In the genomic region with DNA sequence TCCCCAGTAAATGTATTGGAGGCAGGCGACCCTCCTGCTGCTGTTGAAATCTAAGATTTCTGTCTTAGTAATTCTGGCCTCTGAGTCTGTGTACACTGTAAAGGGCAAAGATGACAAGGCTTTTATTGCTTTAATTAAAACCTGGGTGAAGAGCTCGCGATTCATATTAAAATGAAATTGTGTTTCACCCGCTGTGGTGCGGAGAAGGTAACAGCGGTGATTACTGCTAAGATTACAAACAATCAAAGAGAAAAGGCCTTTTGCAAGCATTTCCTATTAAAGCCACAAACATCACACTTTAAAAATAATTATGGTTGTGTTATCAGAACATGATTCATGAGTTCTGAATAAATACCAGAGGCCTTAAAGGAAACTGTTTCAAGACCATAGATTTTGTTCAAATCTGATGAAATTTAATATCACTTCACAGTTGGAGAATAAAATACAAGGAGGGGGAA, we compare ENCODE assay signal across 22 cellular contexts.
A peak's percentile ranks its signal among the peaks of the same experiment; 100 is the strongest.
DNase-seq lines count a peak whose midpoint lies in the region; ATAC-seq and TF ChIP-seq lines count a peak whose summit lies in the region.
"Had no signal": no experiment of that assay in that cellular context is flagged by ENCODE, and none has a peak within 500 bp of the region (broad histone marks: within the 10 kb centered on the region; RNA-seq: fewer than 3 reads in every experiment).

No MANE protein-coding gene starts in this region.

- no peaks in the 10 kb centered on the region for H3K36me3 ChIP-seq in PC-3 (ENCODE audit: low read depth, low read length)
- H3K36me3 ChIP-seq: BLaER1, cardiac muscle cell, MG63 had no signal

- no peaks in the 10 kb centered on the region for H3K9me3 Mint-ChIP-seq in activated naive CD8-positive, alpha-beta T cell treated with anti-CD3 and anti-CD28 coated beads, Interleukin-2, amount 50 U/mL, for 24 hours
- no peaks in the 10 kb centered on the region for H3K9me3 Mint-ChIP-seq in activated naive CD8-positive, alpha-beta T cell treated with anti-CD3 and anti-CD28 coated beads for 36 hours
- H3K9me3 Mint-ChIP-seq in immature natural killer cell: no peaks in the 10 kb centered on the region
- H3K9me3 Mint-ChIP-seq: activated naive CD4-positive, alpha-beta T cell treated with anti-CD3 and anti-CD28 coated beads, Interleukin-2, amount 10 ng/mL, durations not matched to agents 7 days and 5 days had no signal

- POLR2A ChIA-PET in PC-3 (lab: Charles Lee; ENCODE audit: unreplicated experiment): no interaction called here

- no peak overlapping the region for H2AFZ ChIP-seq in PC-3 (ENCODE audit: low read length)

- intact Hi-C loops in PC-3 (cut with micrococcal nuclease): no loop called here

- H3F3A ChIP-seq in PC-3 (ENCODE audit: low read length, unreplicated experiment): no peaks in the 10 kb centered on the region

- CTCF ChIA-PET in PC-3 (lab: Charles Lee): no interaction called here

- no peak overlapping the region for H3K27ac ChIP-seq in PC-3 (ENCODE audit: low read length)
- H3K27ac ChIP-seq: BLaER1, cardiac muscle cell had no signal

- no peak overlapping the region for H3K4me3 ChIP-seq in PC-3 (ENCODE audit: low read length)
- H3K4me3 ChIP-seq: BLaER1, cardiac muscle cell, MG63 had no signal

- no peak overlapping the region for H3K9ac ChIP-seq in PC-3 (ENCODE audit: low read length)
- H3K9ac ChIP-seq: BLaER1 had no signal

- TF ChIP-seq CTCF in PC-3 (conservative IDR thresholded peaks at IDR 0.05; ENCODE audit: low read depth, low read length): no peak

- H3K4me1 ChIP-seq in PC-3 (ENCODE audit: insufficient read depth, low read length): no peaks in the 10 kb centered on the region

- no peak for DNase-seq in activated naive CD8-positive, alpha-beta T cell treated with anti-CD3 and anti-CD28 coated beads, Interleukin-2, amount 50 U/mL, for 24 hours
- DNase-seq in activated naive CD8-positive, alpha-beta T cell treated with anti-CD3 and anti-CD28 coated beads for 36 hours: no peak
- DNase-seq in PC-3 (no peak), immature natural killer cell (peak; percentile 49 to 65 (median 57)), hepatic stellate cell (ENCODE audit: low spot score) (no peak), NCI-H2196 treated with DMSO at 0.1 percent for 48 hours (lab: John Stamatoyannopoulos, UW; ENCODE audit: unreplicated experiment) (no peak)
- DNase-seq: activated CD4-positive, alpha-beta T cell treated with anti-CD3 and anti-CD28 coated beads for 1 hour; anterior cingulate cortex; COR-L47; DMS79 treated with DMSO at 0.1 percent for 48 hours; glutamatergic neuron; mesenchymal stem cell; MG63; naive B cell; NCI-H2171; NCI-H774; occipital lobe; SIG-M5 had no signal

- peak overlapping the region; percentile 27 for H3K27ac Mint-ChIP-seq in activated naive CD8-positive, alpha-beta T cell treated with anti-CD3 and anti-CD28 coated beads, Interleukin-2, amount 50 U/mL, for 24 hours
- H3K27ac Mint-ChIP-seq in activated naive CD8-positive, alpha-beta T cell treated with anti-CD3 and anti-CD28 coated beads for 36 hours: no peak overlapping the region
- H3K27ac Mint-ChIP-seq in immature natural killer cell: peak overlapping the region in 3 of 6 donors; percentile 33 to 47 (median 42)
- H3K27ac Mint-ChIP-seq: activated naive CD4-positive, alpha-beta T cell treated with anti-CD3 and anti-CD28 coated beads, Interleukin-2, amount 10 ng/mL, durations not matched to agents 7 days and 5 days; naive B cell had no signal

- no peaks in the 10 kb centered on the region for H3K79me2 ChIP-seq in PC-3 (ENCODE audit: low read length)

- ATAC-seq in activated naive CD8-positive, alpha-beta T cell treated with anti-CD3 and anti-CD28 coated beads, Interleukin-2, amount 50 U/mL, for 24 hours: peak; percentile 23
- ATAC-seq in PC-3 (peak; percentile 35; the same call in 1 of the 2 replicates), HG03342 (IDR thresholded peaks at IDR 0.05; ENCODE audit: unreplicated experiment) (no peak)

- H3K27me3 ChIP-seq in PC-3 (ENCODE audit: low read length): no peaks in the 10 kb centered on the region
- H3K27me3 ChIP-seq: BLaER1, cardiac muscle cell, MG63 had no signal

- no peaks in the 10 kb centered on the region for H4K20me1 ChIP-seq in PC-3 (ENCODE audit: low read length)
- H4K20me1 ChIP-seq: BLaER1 had no signal

- no peaks in the 10 kb centered on the region for H3K9me3 ChIP-seq in PC-3 (ENCODE audit: low read length)
- H3K9me3 ChIP-seq: BLaER1, MG63 had no signal

- H3K4me1 Mint-ChIP-seq in activated naive CD8-positive, alpha-beta T cell treated with anti-CD3 and anti-CD28 coated beads, Interleukin-2, amount 50 U/mL, for 24 hours: peaks cover 48% of the 10 kb centered on the region
- peaks cover 10% of the 10 kb centered on the region for H3K4me1 Mint-ChIP-seq in activated naive CD8-positive, alpha-beta T cell treated with anti-CD3 and anti-CD28 coated beads for 36 hours
- peaks cover 39 to 42% of the 10 kb centered on the region in 2 donors for H3K4me1 Mint-ChIP-seq in immature natural killer cell

- no peaks in the 10 kb centered on the region for H3K9me2 ChIP-seq in PC-3 (replicated peaks; ENCODE audit: low read length)

- peaks cover 19% of the 10 kb centered on the region for H3K27me3 Mint-ChIP-seq in activated naive CD8-positive, alpha-beta T cell treated with anti-CD3 and anti-CD28 coated beads, Interleukin-2, amount 50 U/mL, for 24 hours
- peaks cover 3% of the 10 kb centered on the region for H3K27me3 Mint-ChIP-seq in activated naive CD8-positive, alpha-beta T cell treated with anti-CD3 and anti-CD28 coated beads for 36 hours
- H3K27me3 Mint-ChIP-seq in immature natural killer cell (ENCODE audit: low read depth in 3 of 3): peaks cover 15 to 34% (median 24%) of the 10 kb centered on the region in 3 donors

- no peak overlapping the region for H3K4me3 Mint-ChIP-seq in activated naive CD8-positive, alpha-beta T cell treated with anti-CD3 and anti-CD28 coated beads, Interleukin-2, amount 50 U/mL, for 24 hours
- H3K4me3 Mint-ChIP-seq in activated naive CD8-positive, alpha-beta T cell treated with anti-CD3 and anti-CD28 coated beads for 36 hours: no peak overlapping the region
- H3K4me3 Mint-ChIP-seq in immature natural killer cell: peak overlapping the region; percentile 57 to 89 (median 72)
- H3K4me3 Mint-ChIP-seq: activated naive CD4-positive, alpha-beta T cell treated with anti-CD3 and anti-CD28 coated beads, Interleukin-2, amount 10 ng/mL, durations not matched to agents 7 days and 5 days; naive B cell had no signal

- BruUV-seq in PC-3 (replicated peaks; lab: Mats Ljungman, UMichigan): no TSS peak

- H3K4me2 ChIP-seq in PC-3 (ENCODE audit: low read length): no peak overlapping the region
- H3K4me2 ChIP-seq: BLaER1 had no signal

- H3K36me3 Mint-ChIP-seq in activated naive CD8-positive, alpha-beta T cell treated with anti-CD3 and anti-CD28 coated beads, Interleukin-2, amount 50 U/mL, for 24 hours (ENCODE audit: low read depth): no peaks in the 10 kb centered on the region
- H3K36me3 Mint-ChIP-seq in activated naive CD8-positive, alpha-beta T cell treated with anti-CD3 and anti-CD28 coated beads for 36 hours: no peaks in the 10 kb centered on the region
- peaks cover 0 to 9% (median 0%) of the 10 kb centered on the region in 3 donors for H3K36me3 Mint-ChIP-seq in immature natural killer cell
- H3K36me3 Mint-ChIP-seq: activated naive CD4-positive, alpha-beta T cell treated with anti-CD3 and anti-CD28 coated beads, Interleukin-2, amount 10 ng/mL, durations not matched to agents 7 days and 5 days; naive B cell had no signal

Comparison
In these comparisons a context has a peak if more than half of its experiments do, and no peak if none do; other contexts are left out.
1. DNase-seq: peak in immature natural killer cell (3 of 3); none in activated naive CD8-positive, alpha-beta T cell treated with anti-CD3 and anti-CD28 coated beads, Interleukin-2, amount 50 U/mL, for 24 hours (single experiment), activated naive CD8-positive, alpha-beta T cell treated with anti-CD3 and anti-CD28 coated beads for 36 hours (single experiment), PC-3 (single experiment), hepatic stellate cell (single experiment) and NCI-H2196 treated with DMSO at 0.1 percent for 48 hours (single experiment).
2. H3K4me3 Mint-ChIP-seq: peak in immature natural killer cell (5 of 5); none in activated naive CD8-positive, alpha-beta T cell treated with anti-CD3 and anti-CD28 coated beads, Interleukin-2, amount 50 U/mL, for 24 hours (single experiment) and activated naive CD8-positive, alpha-beta T cell treated with anti-CD3 and anti-CD28 coated beads for 36 hours (single experiment).